In the genomic region with DNA sequence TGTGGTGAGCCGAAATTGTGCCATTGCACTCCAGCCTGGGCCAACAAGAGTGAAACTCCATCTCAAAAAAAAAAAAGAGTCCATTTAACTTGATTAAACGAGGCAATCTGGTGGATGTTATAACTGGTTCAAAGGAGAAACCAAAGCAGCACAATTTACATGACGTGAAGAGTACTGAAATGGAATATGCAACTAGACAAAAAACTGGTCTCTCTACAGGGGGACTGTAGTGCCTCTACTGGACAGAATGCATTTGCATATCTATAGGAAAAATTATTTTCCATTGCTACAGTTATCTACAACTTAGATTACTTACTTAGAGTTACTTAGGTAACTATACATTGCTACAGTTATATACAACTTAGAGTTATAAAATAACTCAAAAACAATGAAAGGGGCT, we compare ENCODE assay signal across 12 cellular contexts. TPM values are rescaled to one million over a fixed set of nuclear protein-coding genes. Genes with fewer than 3 reads are reported as not detected.
A peak's percentile ranks its signal among the peaks of the same experiment; 100 is the strongest.
DNase-seq lines count a peak whose midpoint lies in the region; ATAC-seq and TF ChIP-seq lines count a peak whose summit lies in the region.
"Had no signal": no experiment of that assay in that cellular context is flagged by ENCODE, and none has a peak within 500 bp of the region (broad histone marks: within the 10 kb centered on the region; RNA-seq: fewer than 3 reads in every experiment).

No MANE protein-coding gene starts in this region.

- no peak overlapping the region for H3K4me3 Mint-ChIP-seq in naive thymus-derived CD4-positive, alpha-beta T cell

- ATAC-seq in foreskin keratinocyte (no peak), GM21526 (IDR thresholded peaks at IDR 0.05; ENCODE audit: low FRiP score, unreplicated experiment) (no peak), HG02571 (IDR thresholded peaks at IDR 0.05; ENCODE audit: unreplicated experiment) (no peak)
- no peak for ATAC-seq in naive thymus-derived CD4-positive, alpha-beta T cell

- DNase-seq in AG04449 (ENCODE audit: low read depth, low spot score) (no peak), GM20000 (ENCODE audit: low spot score) (peak; percentile 3), adipocyte (ENCODE audit: low read depth) (peak; percentile 77), foreskin keratinocyte (no peak), NCI-H2081 treated with DMSO at 0.1 percent for 48 hours (lab: John Stamatoyannopoulos, UW) (no peak)
- DNase-seq in naive thymus-derived CD4-positive, alpha-beta T cell = no peak
- DNase-seq: DMS79 treated with DMSO at 0.1 percent for 48 hours, mesenchymal stem cell had no signal

- POLR2A ChIA-PET in AG04449 (lab: Yijun Ruan, JAX) = no interaction called here
- POLR2A ChIA-PET in naive thymus-derived CD4-positive, alpha-beta T cell (lab: Charles Lee) = no interaction called here

- H3K4me1 ChIP-seq in adipocyte (ENCODE audit: control insufficient read depth, insufficient read depth, low read length) (peaks cover 71% of the 10 kb centered on the region), foreskin keratinocyte (peaks cover 43% of the 10 kb centered on the region)
- peaks cover 23 to 26% of the 10 kb centered on the region in 2 donors for H3K4me1 ChIP-seq in naive thymus-derived CD4-positive, alpha-beta T cell (ENCODE audit: control insufficient read depth in 2 of 2, insufficient read depth in 2 of 2, low read length in 2 of 2)

- H3K4me3 ChIP-seq in AG04449 (ENCODE audit: low read depth, low read length) = no peak overlapping the region
- no peak overlapping the region for H3K4me3 ChIP-seq in adipocyte (ENCODE audit: low read length)
- H3K4me3 ChIP-seq in naive thymus-derived CD4-positive, alpha-beta T cell (ENCODE audit: low read length) = no peak overlapping the region

- no peaks in the 10 kb centered on the region for H3K9me3 ChIP-seq in adipocyte (ENCODE audit: control insufficient read depth, low read length)
- no peaks in the 10 kb centered on the region for H3K9me3 ChIP-seq in naive thymus-derived CD4-positive, alpha-beta T cell (ENCODE audit: control insufficient read depth in 2 of 3, low read length in 3 of 3)

- H3K4me1 Mint-ChIP-seq in naive thymus-derived CD4-positive, alpha-beta T cell = peaks cover 25 to 48% (median 38%) of the 10 kb centered on the region in 7 donors

- TF ChIP-seq CTCF in AG04449 (IDR thresholded peaks at IDR 0.05; ENCODE audit: insufficient read depth, low read length, missing control alignments) = peak; percentile 50
- TF ChIP-seq CTCF in GM20000 (IDR thresholded peaks at IDR 0.05; ENCODE audit: extremely low read depth, missing control alignments) = no peak
- TF ChIP-seq CTCF in foreskin keratinocyte (conservative IDR thresholded peaks at IDR 0.05) = peak; percentile 54

- H3K9ac ChIP-seq in adipocyte (ENCODE audit: low read length) = no peak overlapping the region

- H3K27ac ChIP-seq in foreskin keratinocyte = no peak overlapping the region
- H3K27ac ChIP-seq in naive thymus-derived CD4-positive, alpha-beta T cell (ENCODE audit: low read depth, low read length) = no peak overlapping the region

- CTCF ChIA-PET in AG04449 (lab: Yijun Ruan, JAX) = interaction anchor here (1.2 to 3.8 kb wide), 7 partner anchors 9 to 68 kb away, joined by 3 to 57 read pairs (median 5); no protein-coding TSS in a partner anchor
- CTCF ChIA-PET in naive thymus-derived CD4-positive, alpha-beta T cell (lab: Charles Lee) = interaction anchor here (0.6 to 4.5 kb wide), 2 partner anchors 40 to 111 kb away, joined by 3 to 39 read pairs; no protein-coding TSS in a partner anchor

- H3K27me3 ChIP-seq in adipocyte (replicated peaks; ENCODE audit: control insufficient read depth, insufficient read depth, low read length) (no peaks in the 10 kb centered on the region), foreskin keratinocyte (no peaks in the 10 kb centered on the region)
- H3K27me3 ChIP-seq in naive thymus-derived CD4-positive, alpha-beta T cell (ENCODE audit: control insufficient read depth in 2 of 2, insufficient read depth in 2 of 2, low read length in 2 of 2) = no peaks in the 10 kb centered on the region

- H3K36me3 Mint-ChIP-seq in naive thymus-derived CD4-positive, alpha-beta T cell = peaks cover 0 to 12% (median 0%) of the 10 kb centered on the region in 5 donors

- peaks cover 0 to 8% (median 0%) of the 10 kb centered on the region in 5 donors for H3K27me3 Mint-ChIP-seq in naive thymus-derived CD4-positive, alpha-beta T cell

- H3K9me3 Mint-ChIP-seq in naive thymus-derived CD4-positive, alpha-beta T cell = no peaks in the 10 kb centered on the region

- H3K36me3 ChIP-seq in adipocyte (ENCODE audit: control insufficient read depth, insufficient read depth, low read length, severe bottlenecking) = peaks cover 5% of the 10 kb centered on the region
- H3K36me3 ChIP-seq in naive thymus-derived CD4-positive, alpha-beta T cell (ENCODE audit: control insufficient read depth in 2 of 3, insufficient read depth in 3 of 3, low read length in 3 of 3) = no peaks in the 10 kb centered on the region

- H3K27ac Mint-ChIP-seq in naive thymus-derived CD4-positive, alpha-beta T cell = peak overlapping the region in 3 of 9 donors; percentile 6 to 35 (median 11)

- intact Hi-C loops in naive thymus-derived CD4-positive, alpha-beta T cell (cut with micrococcal nuclease) = no loop called here

RNA-seq across cellular contexts. Expression of gene CAPN2, which starts 2.7 kb away (rescaled TPM):
- 530 and 551 TPM in 2 replicates for total RNA-seq in foreskin keratinocyte
- 278 and 298 TPM in 2 replicates for polyA plus RNA-seq in foreskin keratinocyte
- total RNA-seq in naive thymus-derived CD4-positive, alpha-beta T cell = 100 to 1,000 TPM in 3 of 5 experiments, 10 to 100 TPM in 2; 86.1 to 195 (median 117) TPM
- polyA plus RNA-seq in naive thymus-derived CD4-positive, alpha-beta T cell = 10 to 100 TPM; 57.6 to 96.2 TPM

RNA-seq across cellular contexts. Expression of gene CAPN8, which starts 44.1 kb away (rescaled TPM):
- total RNA-seq in foreskin keratinocyte = 0.68 and 1.1 TPM in 2 replicates
- polyA plus RNA-seq in foreskin keratinocyte = 0.55 and 0.73 TPM in 2 replicates
- 1 to 10 TPM in 1 of 5 experiments, under 1 TPM in 1, not detected in 3; 0.21 to 1.2 TPM for total RNA-seq in naive thymus-derived CD4-positive, alpha-beta T cell
- not detected for polyA plus RNA-seq in naive thymus-derived CD4-positive, alpha-beta T cell
- total RNA-seq: M059J; T-helper 2 cell treated with Interferon-gamma antibody and Interleukin-4, amounts not matched to agents 100 ng/mL and 5 ng/mL, for 36 hours had no signal

Comparison
In these comparisons a context has a peak if more than half of its experiments do, and no peak if none do; other contexts are left out.
1. DNase-seq: peak in GM20000 (single experiment) and adipocyte (single experiment); none in AG04449 (single experiment), foreskin keratinocyte (0 of 2), naive thymus-derived CD4-positive, alpha-beta T cell (0 of 9) and NCI-H2081 treated with DMSO at 0.1 percent for 48 hours (single experiment).